24 cellular contexts compared by ENCODE assay signal in the genomic region with DNA sequence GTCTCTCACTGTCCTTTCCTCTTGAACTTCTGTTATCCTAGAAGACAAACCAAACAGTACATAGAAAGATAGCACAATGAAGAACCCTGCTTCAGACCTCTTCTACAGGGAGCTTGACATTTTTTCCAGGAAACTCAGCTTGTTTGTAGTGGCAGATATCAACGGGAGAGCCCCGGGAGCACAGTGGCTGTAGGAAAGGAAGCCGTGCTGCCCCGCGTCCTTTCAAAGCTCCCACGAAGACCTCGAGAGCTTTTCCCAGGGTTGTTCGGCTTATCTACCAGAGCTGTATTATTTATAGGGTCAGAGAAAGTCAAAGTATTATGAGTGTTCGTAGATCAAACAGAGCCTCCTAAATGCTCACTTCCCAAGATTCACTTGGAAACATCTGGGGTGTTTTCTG.
"Had no signal": no experiment of that assay in that cellular context is flagged by ENCODE, and none has a peak within 500 bp of the region (broad histone marks: within the 10 kb centered on the region; RNA-seq: fewer than 3 reads in every experiment).

No MANE protein-coding gene starts in this region.

- H3K4me1 ChIP-seq: ascending aorta, suprapubic skin, tibial artery, upper lobe of right lung had no signal

- H3K9me3 Mint-ChIP-seq: activated CD4-positive, alpha-beta memory T cell treated with anti-CD3 and anti-CD28 coated beads, Interleukin-2, amount 10 ng/mL, durations not matched to agents 7 days and 5 days; activated naive CD4-positive, alpha-beta T cell treated with anti-CD3 and anti-CD28 coated beads, Interleukin-2, amount 10 ng/mL, durations not matched to agents 7 days and 5 days; activated naive CD8-positive, alpha-beta T cell treated with anti-CD3 and anti-CD28 coated beads, Interleukin-2, amount 10 ng/mL, durations not matched to agents 7 days and 5 days; activated T-cell treated with anti-CD3 and anti-CD28 coated beads, Interleukin-2, amount 50 U/mL, for 24 hours; dendritic cell treated with granulocyte-macrophage colony-stimulating factor and Interleukin-4, amounts not matched to agents 40 ng/mL and 50 ng/mL, for 4 days; nephron progenitor cell had no signal

- H3K27me3 ChIP-seq: ascending aorta, ovary, suprapubic skin, tibial artery, upper lobe of right lung had no signal

- DNase-seq: activated CD4-positive, alpha-beta memory T cell treated with anti-CD3 and anti-CD28 coated beads, Interleukin-2, amount 10 ng/mL, durations not matched to agents 7 days and 5 days; activated CD8-positive, alpha-beta memory T cell treated with anti-CD3 and anti-CD28 coated beads, Interleukin-2, amount 50 U/mL, for 48 hours; activated gamma-delta T cell; activated naive CD4-positive, alpha-beta T cell treated with anti-CD3 and anti-CD28 coated beads, Interleukin-2, amount 10 ng/mL, durations not matched to agents 7 days and 5 days; activated naive CD8-positive, alpha-beta T cell treated with anti-CD3 and anti-CD28 coated beads, Interleukin-2, amount 10 ng/mL, durations not matched to agents 7 days and 5 days; activated T-cell treated with anti-CD3 and anti-CD28 coated beads, Interleukin-2, amount 50 U/mL, for 24 hours; central memory CD4-positive, alpha-beta T cell; effector CD4-positive, alpha-beta T cell; left colon; nephron progenitor cell; ovary; stimulated activated naive CD4-positive, alpha-beta T cell; T-helper 9 cell; tibial artery; upper lobe of right lung had no signal

- H3K4me1 Mint-ChIP-seq: activated CD4-positive, alpha-beta memory T cell treated with anti-CD3 and anti-CD28 coated beads, Interleukin-2, amount 10 ng/mL, durations not matched to agents 7 days and 5 days; activated naive CD4-positive, alpha-beta T cell treated with anti-CD3 and anti-CD28 coated beads, Interleukin-2, amount 10 ng/mL, durations not matched to agents 7 days and 5 days; activated naive CD8-positive, alpha-beta T cell treated with anti-CD3 and anti-CD28 coated beads, Interleukin-2, amount 10 ng/mL, durations not matched to agents 7 days and 5 days had no signal

- H3K27ac Mint-ChIP-seq: activated CD4-positive, alpha-beta memory T cell treated with anti-CD3 and anti-CD28 coated beads, Interleukin-2, amount 10 ng/mL, durations not matched to agents 7 days and 5 days; activated naive CD4-positive, alpha-beta T cell treated with anti-CD3 and anti-CD28 coated beads, Interleukin-2, amount 10 ng/mL, durations not matched to agents 7 days and 5 days; activated naive CD8-positive, alpha-beta T cell treated with anti-CD3 and anti-CD28 coated beads, Interleukin-2, amount 10 ng/mL, durations not matched to agents 7 days and 5 days; activated T-cell treated with anti-CD3 and anti-CD28 coated beads, Interleukin-2, amount 50 U/mL, for 24 hours; dendritic cell treated with granulocyte-macrophage colony-stimulating factor and Interleukin-4, amounts not matched to agents 40 ng/mL and 50 ng/mL, for 4 days; nephron progenitor cell; progenitor cell of endocrine pancreas had no signal

- ATAC-seq: activated CD4-positive, CD25-positive, alpha-beta regulatory T cell treated with anti-CD3 and anti-CD28 coated beads, Interleukin-2, amount 50 U/mL, for 24 hours; left colon had no signal

- H3K4me3 ChIP-seq: ascending aorta, lung, ovary, suprapubic skin, tibial artery, upper lobe of right lung had no signal

- H3K9me3 ChIP-seq: ascending aorta, ovary, suprapubic skin, tibial artery, upper lobe of right lung had no signal

- H3K36me3 ChIP-seq: ascending aorta, ovary, suprapubic skin, tibial artery, upper lobe of right lung had no signal

- H3K4me3 Mint-ChIP-seq: activated CD4-positive, alpha-beta memory T cell treated with anti-CD3 and anti-CD28 coated beads, Interleukin-2, amount 10 ng/mL, durations not matched to agents 7 days and 5 days; activated naive CD4-positive, alpha-beta T cell treated with anti-CD3 and anti-CD28 coated beads, Interleukin-2, amount 10 ng/mL, durations not matched to agents 7 days and 5 days; activated naive CD8-positive, alpha-beta T cell treated with anti-CD3 and anti-CD28 coated beads, Interleukin-2, amount 10 ng/mL, durations not matched to agents 7 days and 5 days; activated T-cell treated with anti-CD3 and anti-CD28 coated beads, Interleukin-2, amount 50 U/mL, for 24 hours; brain; dendritic cell treated with granulocyte-macrophage colony-stimulating factor and Interleukin-4, amounts not matched to agents 40 ng/mL and 50 ng/mL, for 4 days; nephron progenitor cell had no signal

- H3K27ac ChIP-seq: ascending aorta, epithelial cell of prostate, ovary, suprapubic skin, tibial artery, upper lobe of right lung, VCaP had no signal

- H3K36me3 Mint-ChIP-seq: activated naive CD4-positive, alpha-beta T cell treated with anti-CD3 and anti-CD28 coated beads, Interleukin-2, amount 10 ng/mL, durations not matched to agents 7 days and 5 days; activated naive CD8-positive, alpha-beta T cell treated with anti-CD3 and anti-CD28 coated beads, Interleukin-2, amount 10 ng/mL, durations not matched to agents 7 days and 5 days; brain had no signal
